ENCODE assay signal across 8 cellular contexts in genomic region chr5:43555895-43556606, GRCh38. TPM values are rescaled to one million over a fixed set of nuclear protein-coding genes. Genes with fewer than 3 reads are reported as not detected.
DNase-seq lines count a peak whose midpoint lies in the region; ATAC-seq and TF ChIP-seq lines count a peak whose summit lies in the region.

No MANE protein-coding gene starts in this region.

- H3K4me3 ChIP-seq in WI38 (ENCODE audit: low read depth, low read length) = peak overlapping the region; percentile 93

- peak overlapping the region; percentile 88 for H3K27ac Mint-ChIP-seq in chondrocyte (ENCODE audit: unreplicated experiment)

- H3K27me3 Mint-ChIP-seq in chondrocyte (ENCODE audit: low read depth) = no peaks in the 10 kb centered on the region

- no peaks in the 10 kb centered on the region for H3K9me3 Mint-ChIP-seq in chondrocyte (ENCODE audit: low read depth)

- TF ChIP-seq CTCF in WI38 (IDR thresholded peaks at IDR 0.05; ENCODE audit: low read depth, low read length) (no peak), chondrocyte (IDR thresholded peaks at IDR 0.05) (peak; percentile 21)

- DNase-seq in ELR (ENCODE audit: low read depth) (peak; percentile 57), HCEC 1CT (peak; percentile 43), NCI-H1417 treated with DMSO at 0.1 percent for 48 hours (lab: John Stamatoyannopoulos, UW) (peak; percentile 28), chondrocyte (ENCODE audit: low spot score) (peak; percentile 68), left colon (peak; percentile 58 to 70), OCI-M2 (lab: John Stamatoyannopoulos, UW; ENCODE audit: unreplicated experiment) (no peak)
- peak; percentile 36 to 47 for DNase-seq in stimulated activated CD4-positive, alpha-beta T cell treated with anti-CD3 and anti-CD28 coated beads, Interleukin-1b, Interleukin-23, amount 100 ng/mL, for 4 hours (ENCODE audit: low read depth in 2 of 2)

- H3K4me3 Mint-ChIP-seq in chondrocyte (ENCODE audit: unreplicated experiment) = peak overlapping the region; percentile 85

- peaks cover 20% of the 10 kb centered on the region for H3K4me1 Mint-ChIP-seq in chondrocyte (ENCODE audit: low read depth)

- ATAC-seq in left colon = peak; percentile 43

- H3K36me3 Mint-ChIP-seq in chondrocyte (ENCODE audit: low read depth) = no peaks in the 10 kb centered on the region

- intact Hi-C loops in left colon (cut with DNase I, micrococcal nuclease) = no loop called here

RNA-seq across cellular contexts. Expression of gene PAIP1, which starts 0.8 kb away (rescaled TPM):
- 82.3 to 105 TPM (median 104 TPM) in 3 replicates for total RNA-seq in chondrocyte
- 10 to 100 TPM; 55.2 to 59.1 TPM for total RNA-seq in left colon

RNA-seq across cellular contexts. Expression of gene C5orf34, which starts 41.1 kb away (rescaled TPM):
- total RNA-seq in chondrocyte = 1.8 to 2.4 TPM (median 1.9 TPM) in 3 replicates
- total RNA-seq in left colon = 1 to 10 TPM in 1 of 2 donors, under 1 TPM in 1; 0.56 to 1.6 TPM

RNA-seq across cellular contexts. Expression of gene NNT, which starts 46.9 kb away (rescaled TPM):
- total RNA-seq in chondrocyte = 106 to 120 TPM (median 114 TPM) in 3 replicates
- total RNA-seq in left colon = 100 to 1,000 TPM; 110 to 146 TPM
